12 cellular contexts compared by ENCODE assay signal in genomic region chr2:231541605-231542509, GRCh38. TPM values are rescaled to one million over a fixed set of nuclear protein-coding genes. Genes with fewer than 3 reads are reported as not detected.
DNase-seq lines count a peak whose midpoint lies in the region; ATAC-seq and TF ChIP-seq lines count a peak whose summit lies in the region.
"Had no signal": no experiment of that assay in that cellular context is flagged by ENCODE, and none has a peak within 500 bp of the region (broad histone marks: within the 10 kb centered on the region; RNA-seq: fewer than 3 reads in every experiment).

No MANE protein-coding gene starts in this region.

- H3K27ac Mint-ChIP-seq in CD14-positive monocyte (no peak overlapping the region), GM23338 (no peak overlapping the region), WTC11 (no peak overlapping the region)

- TF ChIP-seq CTCF in CD14-positive monocyte (IDR thresholded peaks at IDR 0.05) (peak; percentile 10), GM23338 (conservative IDR thresholded peaks at IDR 0.05; ENCODE audit: low read depth in 2 of 2) (peak; percentile 86 to 96), WTC11 (IDR thresholded peaks at IDR 0.05) (peak; percentile 85), vagina (IDR thresholded peaks at IDR 0.05) (no peak)

- POLR2A ChIA-PET in WTC11 (lab: Charles Lee), result no interaction called here

- H3K27ac ChIP-seq in GM23338 (ENCODE audit: low read depth) (no peak overlapping the region), vagina (no peak overlapping the region)

- H3F3A ChIP-seq in GM23338 (replicated peaks; ENCODE audit: low read depth), result no peaks in the 10 kb centered on the region; the same call in 1 of the 2 replicates

- H3K9me3 Mint-ChIP-seq in CD14-positive monocyte (peaks cover 14 to 34% (median 27%) of the 10 kb centered on the region in 7 donors), GM23338 (peaks cover 10% of the 10 kb centered on the region; the same call in 2 of the 3 replicates), WTC11 (peaks cover 18% of the 10 kb centered on the region)

- no peak overlapping the region for H3K4me2 ChIP-seq in GM23338

- peaks cover 69 to 80% (median 79%) of the 10 kb centered on the region in 3 donors for H3K27me3 Mint-ChIP-seq in CD14-positive monocyte (ENCODE audit: low read depth in 3 of 3)
- H3K27me3 Mint-ChIP-seq in GM23338 (ENCODE audit: insufficient read depth, low read depth, poor library complexity), result peaks cover 9% of the 10 kb centered on the region
- no peaks in the 10 kb centered on the region for H3K27me3 Mint-ChIP-seq in WTC11 (ENCODE audit: low read depth)

- H3K36me3 Mint-ChIP-seq in CD14-positive monocyte, result peaks cover 15 to 25% of the 10 kb centered on the region in 2 donors
- peaks cover 4% of the 10 kb centered on the region; the same call in 1 of the 3 replicates for H3K36me3 Mint-ChIP-seq in GM23338 (ENCODE audit: low read depth)
- no peaks in the 10 kb centered on the region; the same call in 1 of the 2 replicates for H3K36me3 Mint-ChIP-seq in WTC11

- H3K9me2 ChIP-seq in GM23338 (ENCODE audit: insufficient read depth), result no peaks in the 10 kb centered on the region

- CTCF ChIA-PET in WTC11 (lab: Charles Lee), result interaction anchor here (0.5 to 1.2 kb wide), 55 partner anchors 9 to 1019 kb away, joined by 3 to 36 read pairs (median 5); partner anchors contain the start of genes NCL and NMUR1

- TF ChIP-seq POLR2A in vagina (IDR thresholded peaks at IDR 0.05), result no peak

- no peaks in the 10 kb centered on the region for H4K20me1 ChIP-seq in GM23338 (replicated peaks; ENCODE audit: insufficient read depth)

- H3K4me3 ChIP-seq in GM23338, result no peak overlapping the region
- H3K4me3 ChIP-seq in vagina, result no peak overlapping the region

- no peaks in the 10 kb centered on the region for H3K79me2 ChIP-seq in GM23338 (replicated peaks; ENCODE audit: insufficient read depth)

- H2AFZ ChIP-seq in GM23338, result no peak overlapping the region

- H3K4me3 Mint-ChIP-seq in CD14-positive monocyte (peak overlapping the region in 1 of 2 donors; percentile 84), GM23338 (no peak overlapping the region), WTC11 (no peak overlapping the region)

- H3K36me3 ChIP-seq in GM23338 (ENCODE audit: insufficient read depth) (no peaks in the 10 kb centered on the region), vagina (no peaks in the 10 kb centered on the region)

- no peaks in the 10 kb centered on the region for H3K9me3 ChIP-seq in vagina

- H3K27me3 ChIP-seq in GM23338 (ENCODE audit: insufficient read depth) (no peaks in the 10 kb centered on the region), vagina (no peaks in the 10 kb centered on the region)

- H3K4me1 Mint-ChIP-seq in CD14-positive monocyte (peaks cover 31% of the 10 kb centered on the region), GM23338 (no peaks in the 10 kb centered on the region), WTC11 (no peaks in the 10 kb centered on the region)

- DNase-seq in CD14-positive monocyte (ENCODE audit: low spot score), result no peak
- DNase-seq in GM23338 (ENCODE audit: low spot score), result peak; percentile 93
- DNase-seq in WTC11 (ENCODE audit: low spot score), result peak; percentile 86
- DNase-seq in iPS-NIHi11 (ENCODE audit: low spot score), result peak; percentile 82
- no peak for DNase-seq in DMS79 treated with DMSO at 0.1 percent for 48 hours (lab: John Stamatoyannopoulos, UW)
- no peak for DNase-seq in vagina (ENCODE audit: extremely low spot score in 2 of 2)
- DNase-seq: NCI-H1105 treated with DMSO at 0.1 percent for 48 hours, T1000 had no signal

- ATAC-seq in GM23338 (peak; percentile 98), WTC11 (peak; percentile 99), HG02884 (IDR thresholded peaks at IDR 0.05; ENCODE audit: unreplicated experiment) (no peak), HG03565 (IDR thresholded peaks at IDR 0.05; ENCODE audit: unreplicated experiment) (no peak)

- intact Hi-C loops in CD14-positive monocyte (cut with micrococcal nuclease) (no loop called here), vagina (cut with DNase I) (no loop called here)

- H3K4me1 ChIP-seq in GM23338 (ENCODE audit: insufficient read depth) (peaks cover 4% of the 10 kb centered on the region; the same call in 1 of the 2 replicates), vagina (no peaks in the 10 kb centered on the region)

TF ChIP-seq in WTC11, 78 proteins besides CTCF, POLR2A, EP300 and RAD21:
- TF ChIP-seq AR (CRISPR knock-in tag; IDR thresholded peaks at IDR 0.05), result 0 out of 2 replicates have a peak, but pooled peaks have one; percentile 39
- TF ChIP-seq ERG (CRISPR knock-in tag; IDR thresholded peaks at IDR 0.05), result no peak

RNA-seq across cellular contexts. Expression of gene NMUR1, which starts 11.6 kb away (rescaled TPM):
- polyA plus RNA-seq in CD14-positive monocyte, result not detected
- total RNA-seq in GM23338 (2014; rRNA removed; shearing (Covaris generic)), result 0.31 and 0.59 TPM in 2 replicates
- polyA plus RNA-seq in GM23338 (2016; fragmentation: Nextera tagmentation; extraction: Ambion mirVana), result 0.24 and 0.29 TPM in 2 replicates
- total RNA-seq in WTC11 (2021), result 0.42 to 0.44 TPM (median 0.44 TPM) in 3 replicates
- not detected for total RNA-seq in vagina

RNA-seq across cellular contexts. Expression of gene TEX44, which starts 50.8 kb away (rescaled TPM):
- polyA plus RNA-seq in CD14-positive monocyte, result not detected
- not detected in 2 replicates for total RNA-seq in GM23338 (2014; rRNA removed; shearing (Covaris generic))
- polyA plus RNA-seq in GM23338 (2016; fragmentation: Nextera tagmentation; extraction: Ambion mirVana), result not detected in 2 replicates
- total RNA-seq in WTC11 (2021), result not detected in 3 replicates
- total RNA-seq in vagina, result not detected
- total RNA-seq: temporal lobe had no signal
- polyA plus RNA-seq: adipose tissue had no signal

Comparison
In these comparisons a context has a peak if more than half of its experiments do, and no peak if none do; other contexts are left out.
1. DNase-seq: peak in GM23338 (single experiment), WTC11 (single experiment) and iPS-NIHi11 (single experiment); none in CD14-positive monocyte (single experiment), DMS79 treated with DMSO at 0.1 percent for 48 hours (single experiment) and vagina (0 of 2).
2. CTCF ChIP-seq: peak in CD14-positive monocyte (single experiment), GM23338 (2 of 2) and WTC11 (single experiment); none in vagina (0 of 3).
3. ATAC-seq: peak in GM23338 (single experiment) and WTC11 (single experiment); none in HG02884 (single experiment) and HG03565 (single experiment).